Comparison of ENCODE assay signal across 1 cellular context in genomic region chr3:61663728-61664492, GRCh38.
TF ChIP-seq lines count a peak whose summit lies in the region.

No MANE protein-coding gene starts in this region.

TF ChIP-seq in GM23338, 12 proteins besides CTCF, POLR2A, EP300 and RAD21:
- TF ChIP-seq, protein P1, sequence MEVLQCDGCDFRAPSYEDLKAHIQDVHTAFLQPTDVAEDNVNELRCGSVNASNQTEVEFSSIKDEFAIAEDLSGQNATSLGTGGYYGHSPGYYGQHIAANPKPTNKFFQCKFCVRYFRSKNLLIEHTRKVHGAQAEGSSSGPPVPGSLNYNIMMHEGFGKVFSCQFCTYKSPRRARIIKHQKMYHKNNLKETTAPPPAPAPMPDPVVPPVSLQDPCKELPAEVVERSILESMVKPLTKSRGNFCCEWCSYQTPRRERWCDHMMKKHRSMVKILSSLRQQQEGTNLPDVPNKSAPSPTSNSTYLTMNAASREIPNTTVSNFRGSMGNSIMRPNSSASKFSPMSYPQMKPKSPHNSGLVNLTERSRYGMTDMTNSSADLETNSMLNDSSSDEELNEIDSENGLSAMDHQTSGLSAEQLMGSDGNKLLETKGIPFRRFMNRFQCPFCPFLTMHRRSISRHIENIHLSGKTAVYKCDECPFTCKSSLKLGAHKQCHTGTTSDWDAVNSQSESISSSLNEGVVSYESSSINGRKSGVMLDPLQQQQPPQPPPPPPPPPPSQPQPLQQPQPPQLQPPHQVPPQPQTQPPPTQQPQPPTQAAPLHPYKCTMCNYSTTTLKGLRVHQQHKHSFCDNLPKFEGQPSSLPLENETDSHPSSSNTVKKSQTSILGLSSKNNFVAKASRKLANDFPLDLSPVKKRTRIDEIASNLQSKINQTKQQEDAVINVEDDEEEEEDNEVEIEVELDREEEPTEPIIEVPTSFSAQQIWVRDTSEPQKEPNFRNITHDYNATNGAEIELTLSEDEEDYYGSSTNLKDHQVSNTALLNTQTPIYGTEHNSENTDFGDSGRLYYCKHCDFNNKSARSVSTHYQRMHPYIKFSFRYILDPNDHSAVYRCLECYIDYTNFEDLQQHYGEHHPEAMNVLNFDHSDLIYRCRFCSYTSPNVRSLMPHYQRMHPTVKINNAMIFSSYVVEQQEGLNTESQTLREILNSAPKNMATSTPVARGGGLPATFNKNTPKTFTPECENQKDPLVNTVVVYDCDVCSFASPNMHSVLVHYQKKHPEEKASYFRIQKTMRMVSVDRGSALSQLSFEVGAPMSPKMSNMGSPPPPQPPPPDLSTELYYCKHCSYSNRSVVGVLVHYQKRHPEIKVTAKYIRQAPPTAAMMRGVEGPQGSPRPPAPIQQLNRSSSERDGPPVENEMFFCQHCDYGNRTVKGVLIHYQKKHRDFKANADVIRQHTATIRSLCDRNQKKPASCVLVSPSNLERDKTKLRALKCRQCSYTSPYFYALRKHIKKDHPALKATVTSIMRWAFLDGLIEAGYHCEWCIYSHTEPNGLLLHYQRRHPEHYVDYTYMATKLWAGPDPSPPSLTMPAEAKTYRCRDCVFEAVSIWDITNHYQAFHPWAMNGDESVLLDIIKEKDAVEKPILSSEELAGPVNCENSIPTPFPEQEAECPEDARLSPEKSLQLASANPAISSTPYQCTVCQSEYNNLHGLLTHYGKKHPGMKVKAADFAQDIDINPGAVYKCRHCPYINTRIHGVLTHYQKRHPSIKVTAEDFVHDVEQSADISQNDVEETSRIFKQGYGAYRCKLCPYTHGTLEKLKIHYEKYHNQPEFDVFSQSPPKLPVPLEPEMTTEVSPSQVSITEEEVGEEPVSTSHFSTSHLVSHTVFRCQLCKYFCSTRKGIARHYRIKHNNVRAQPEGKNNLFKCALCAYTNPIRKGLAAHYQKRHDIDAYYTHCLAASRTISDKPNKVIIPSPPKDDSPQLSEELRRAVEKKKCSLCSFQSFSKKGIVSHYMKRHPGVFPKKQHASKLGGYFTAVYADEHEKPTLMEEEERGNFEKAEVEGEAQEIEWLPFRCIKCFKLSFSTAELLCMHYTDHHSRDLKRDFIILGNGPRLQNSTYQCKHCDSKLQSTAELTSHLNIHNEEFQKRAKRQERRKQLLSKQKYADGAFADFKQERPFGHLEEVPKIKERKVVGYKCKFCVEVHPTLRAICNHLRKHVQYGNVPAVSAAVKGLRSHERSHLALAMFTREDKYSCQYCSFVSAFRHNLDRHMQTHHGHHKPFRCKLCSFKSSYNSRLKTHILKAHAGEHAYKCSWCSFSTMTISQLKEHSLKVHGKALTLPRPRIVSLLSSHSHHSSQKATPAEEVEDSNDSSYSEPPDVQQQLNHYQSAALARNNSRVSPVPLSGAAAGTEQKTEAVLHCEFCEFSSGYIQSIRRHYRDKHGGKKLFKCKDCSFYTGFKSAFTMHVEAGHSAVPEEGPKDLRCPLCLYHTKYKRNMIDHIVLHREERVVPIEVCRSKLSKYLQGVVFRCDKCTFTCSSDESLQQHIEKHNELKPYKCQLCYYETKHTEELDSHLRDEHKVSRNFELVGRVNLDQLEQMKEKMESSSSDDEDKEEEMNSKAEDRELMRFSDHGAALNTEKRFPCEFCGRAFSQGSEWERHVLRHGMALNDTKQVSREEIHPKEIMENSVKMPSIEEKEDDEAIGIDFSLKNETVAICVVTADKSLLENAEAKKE (CRISPR knock-in tag; IDR thresholded peaks at IDR 0.05) = peak; percentile 81
- 0 out of 2 replicates have a peak, but pooled peaks have one; percentile 25 for TF ChIP-seq CREB1 (CRISPR knock-in tag; IDR thresholded peaks at IDR 0.05; ENCODE audit: low read depth)
- TF ChIP-seq, protein P2, sequence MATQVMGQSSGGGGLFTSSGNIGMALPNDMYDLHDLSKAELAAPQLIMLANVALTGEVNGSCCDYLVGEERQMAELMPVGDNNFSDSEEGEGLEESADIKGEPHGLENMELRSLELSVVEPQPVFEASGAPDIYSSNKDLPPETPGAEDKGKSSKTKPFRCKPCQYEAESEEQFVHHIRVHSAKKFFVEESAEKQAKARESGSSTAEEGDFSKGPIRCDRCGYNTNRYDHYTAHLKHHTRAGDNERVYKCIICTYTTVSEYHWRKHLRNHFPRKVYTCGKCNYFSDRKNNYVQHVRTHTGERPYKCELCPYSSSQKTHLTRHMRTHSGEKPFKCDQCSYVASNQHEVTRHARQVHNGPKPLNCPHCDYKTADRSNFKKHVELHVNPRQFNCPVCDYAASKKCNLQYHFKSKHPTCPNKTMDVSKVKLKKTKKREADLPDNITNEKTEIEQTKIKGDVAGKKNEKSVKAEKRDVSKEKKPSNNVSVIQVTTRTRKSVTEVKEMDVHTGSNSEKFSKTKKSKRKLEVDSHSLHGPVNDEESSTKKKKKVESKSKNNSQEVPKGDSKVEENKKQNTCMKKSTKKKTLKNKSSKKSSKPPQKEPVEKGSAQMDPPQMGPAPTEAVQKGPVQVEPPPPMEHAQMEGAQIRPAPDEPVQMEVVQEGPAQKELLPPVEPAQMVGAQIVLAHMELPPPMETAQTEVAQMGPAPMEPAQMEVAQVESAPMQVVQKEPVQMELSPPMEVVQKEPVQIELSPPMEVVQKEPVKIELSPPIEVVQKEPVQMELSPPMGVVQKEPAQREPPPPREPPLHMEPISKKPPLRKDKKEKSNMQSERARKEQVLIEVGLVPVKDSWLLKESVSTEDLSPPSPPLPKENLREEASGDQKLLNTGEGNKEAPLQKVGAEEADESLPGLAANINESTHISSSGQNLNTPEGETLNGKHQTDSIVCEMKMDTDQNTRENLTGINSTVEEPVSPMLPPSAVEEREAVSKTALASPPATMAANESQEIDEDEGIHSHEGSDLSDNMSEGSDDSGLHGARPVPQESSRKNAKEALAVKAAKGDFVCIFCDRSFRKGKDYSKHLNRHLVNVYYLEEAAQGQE (IDR thresholded peaks at IDR 0.05; ENCODE audit: unreplicated experiment) = no peak
TF ChIP-seq in GM23338: peak in this region for 2.
